8 cellular contexts compared by ENCODE assay signal in genomic region chr5:111511174-111512025, GRCh38. TPM values are rescaled to one million over a fixed set of nuclear protein-coding genes. Genes with fewer than 3 reads are reported as not detected.
A peak's percentile ranks its signal among the peaks of the same experiment; 100 is the strongest.
DNase-seq lines count a peak whose midpoint lies in the region; ATAC-seq and TF ChIP-seq lines count a peak whose summit lies in the region.

No MANE protein-coding gene starts in this region.

- CTCF ChIA-PET in activated CD8-positive, alpha-beta memory T cell treated with anti-CD3 and anti-CD28 coated beads, Interleukin-2, amount 10 ng/mL, durations not matched to agents 7 days and 5 days (lab: Charles Lee): interaction anchor here (1.5 to 2.8 kb wide), 3 partner anchors 13 to 21 kb away, joined by 5 to 9 read pairs (median 7); no protein-coding TSS in a partner anchor
- CTCF ChIA-PET in WTC11 (lab: Charles Lee): interaction anchor here (1.3 to 3.5 kb wide), 3 partner anchors 14 to 50 kb away, joined by 3 to 21 read pairs (median 4); no protein-coding TSS in a partner anchor

- no peak for DNase-seq in activated CD8-positive, alpha-beta memory T cell treated with anti-CD3 and anti-CD28 coated beads, Interleukin-2, amount 10 ng/mL, durations not matched to agents 7 days and 5 days
- DNase-seq in activated CD8-positive, alpha-beta memory T cell treated with anti-CD3 and anti-CD28 coated beads for 24 hours: no peak
- DNase-seq in WTC11 (ENCODE audit: low spot score) (no peak), glutamatergic neuron (no peak), pulmonary artery endothelial cell (ENCODE audit: low read depth, low spot score) (peak; percentile 11), NCI-H510A treated with DMSO at 0.1 percent for 48 hours (lab: John Stamatoyannopoulos, UW) (no peak), GM19240 (ENCODE audit: insufficient read length, low spot score) (no peak)

- POLR2A ChIA-PET in WTC11 (lab: Charles Lee): interaction anchor here (0.6 to 2.0 kb wide), 7 partner anchors 19 to 247 kb away, joined by 3 to 6 read pairs (median 3); partner anchors contain the start of gene NREP

- TF ChIP-seq CTCF in WTC11 (IDR thresholded peaks at IDR 0.05) (no peak), glutamatergic neuron (IDR thresholded peaks at IDR 0.05; ENCODE audit: partially characterized antibody, unreplicated experiment) (no peak)

- H3K27me3 Mint-ChIP-seq in activated CD8-positive, alpha-beta memory T cell treated with anti-CD3 and anti-CD28 coated beads, Interleukin-2, amount 10 ng/mL, durations not matched to agents 7 days and 5 days: no peaks in the 10 kb centered on the region
- no peaks in the 10 kb centered on the region for H3K27me3 Mint-ChIP-seq in WTC11 (ENCODE audit: low read depth)
- peaks cover 6% of the 10 kb centered on the region for H3K27me3 Mint-ChIP-seq in glutamatergic neuron (ENCODE audit: unreplicated experiment)

- peak overlapping the region; percentile 95 for H3K27ac Mint-ChIP-seq in activated CD8-positive, alpha-beta memory T cell treated with anti-CD3 and anti-CD28 coated beads, Interleukin-2, amount 10 ng/mL, durations not matched to agents 7 days and 5 days
- H3K27ac Mint-ChIP-seq in WTC11 (peak overlapping the region; percentile 97), glutamatergic neuron (ENCODE audit: unreplicated experiment) (peak overlapping the region; percentile 44)

- ATAC-seq in activated CD8-positive, alpha-beta memory T cell treated with anti-CD3 and anti-CD28 coated beads, Interleukin-2, amount 10 ng/mL, durations not matched to agents 7 days and 5 days: peak; percentile 6
- peak; percentile 9 for ATAC-seq in HG03064 (IDR thresholded peaks at IDR 0.05; ENCODE audit: low read depth, unreplicated experiment)
- no peak; the same call in 1 of the 2 replicates for ATAC-seq in WTC11

- H3K9me3 Mint-ChIP-seq in activated CD8-positive, alpha-beta memory T cell treated with anti-CD3 and anti-CD28 coated beads, Interleukin-2, amount 10 ng/mL, durations not matched to agents 7 days and 5 days (ENCODE audit: low read depth): no peaks in the 10 kb centered on the region
- H3K9me3 Mint-ChIP-seq in WTC11: no peaks in the 10 kb centered on the region
- H3K9me3 Mint-ChIP-seq in glutamatergic neuron (ENCODE audit: unreplicated experiment): peaks cover 6% of the 10 kb centered on the region

- peaks cover 9% of the 10 kb centered on the region for H3K36me3 Mint-ChIP-seq in activated CD8-positive, alpha-beta memory T cell treated with anti-CD3 and anti-CD28 coated beads, Interleukin-2, amount 10 ng/mL, durations not matched to agents 7 days and 5 days
- H3K36me3 Mint-ChIP-seq in WTC11 (no peaks in the 10 kb centered on the region), glutamatergic neuron (ENCODE audit: unreplicated experiment) (no peaks in the 10 kb centered on the region)

- H3K4me3 Mint-ChIP-seq in activated CD8-positive, alpha-beta memory T cell treated with anti-CD3 and anti-CD28 coated beads, Interleukin-2, amount 10 ng/mL, durations not matched to agents 7 days and 5 days: peak overlapping the region; percentile 87
- H3K4me3 Mint-ChIP-seq in WTC11: peak overlapping the region; percentile 95
- H3K4me3 Mint-ChIP-seq in glutamatergic neuron (ENCODE audit: unreplicated experiment): peak overlapping the region; percentile 100

- peaks cover 43% of the 10 kb centered on the region for H3K4me1 Mint-ChIP-seq in activated CD8-positive, alpha-beta memory T cell treated with anti-CD3 and anti-CD28 coated beads, Interleukin-2, amount 10 ng/mL, durations not matched to agents 7 days and 5 days
- H3K4me1 Mint-ChIP-seq in WTC11: peaks cover 58% of the 10 kb centered on the region
- peaks cover 30% of the 10 kb centered on the region for H3K4me1 Mint-ChIP-seq in glutamatergic neuron (ENCODE audit: low read depth, unreplicated experiment)

TF ChIP-seq in WTC11, 78 proteins besides CTCF, POLR2A, EP300 and RAD21 (continues in another document):
- TF ChIP-seq PRRX2 (CRISPR knock-in tag; IDR thresholded peaks at IDR 0.05) (no peak), IRF1 (CRISPR knock-in tag; IDR thresholded peaks at IDR 0.05) (no peak), ZNF317 (CRISPR knock-in tag; IDR thresholded peaks at IDR 0.05; ENCODE audit: borderline replicate concordance, low read depth) (no peak), EMX1 (CRISPR knock-in tag; IDR thresholded peaks at IDR 0.05) (no peak), ZNF416 (CRISPR knock-in tag; IDR thresholded peaks at IDR 0.05) (no peak), GABPB1 (CRISPR knock-in tag; IDR thresholded peaks at IDR 0.05) (no peak), AFF4 (CRISPR knock-in tag; IDR thresholded peaks at IDR 0.05; ENCODE audit: borderline replicate concordance) (no peak), TP53 (CRISPR knock-in tag; IDR thresholded peaks at IDR 0.05) (no peak), USF1 (CRISPR knock-in tag; IDR thresholded peaks at IDR 0.05) (no peak), ZBTB21 (CRISPR knock-in tag; IDR thresholded peaks at IDR 0.05; ENCODE audit: borderline replicate concordance) (no peak), AR (CRISPR knock-in tag; IDR thresholded peaks at IDR 0.05) (no peak), IRF2 (CRISPR knock-in tag; IDR thresholded peaks at IDR 0.05; ENCODE audit: borderline replicate concordance, low read depth) (no peak), ZNF138 (CRISPR knock-in tag; conservative IDR thresholded peaks at IDR 0.05) (no peak), CREM (CRISPR knock-in tag; IDR thresholded peaks at IDR 0.05) (no peak), ZNF423 (CRISPR knock-in tag; IDR thresholded peaks at IDR 0.05) (no peak)

RNA-seq across cellular contexts. Expression of gene STARD4, which starts 0.9 kb away (rescaled TPM):
- total RNA-seq in activated CD8-positive, alpha-beta memory T cell treated with anti-CD3 and anti-CD28 coated beads, Interleukin-2, amount 10 ng/mL, durations not matched to agents 7 days and 5 days: 10 to 100 TPM; 58.3 to 77.7 TPM
- total RNA-seq in WTC11 (2021) (48.5 to 56.0 TPM (median 53.8 TPM) in 3 replicates), glutamatergic neuron (ENCODE audit: unreplicated experiment) (71.2 TPM), pulmonary artery endothelial cell (79.3 and 113 TPM in 2 replicates)

Comparison
In these comparisons a context has a peak if more than half of its experiments do, and no peak if none do; other contexts are left out.
1. H3K27ac Mint-ChIP-seq: peak in every context shown above with its lines; median percentile 97 in WTC11; 95 in activated CD8-positive, alpha-beta memory T cell treated with anti-CD3 and anti-CD28 coated beads, Interleukin-2, amount 10 ng/mL, durations not matched to agents 7 days and 5 days; 44 in glutamatergic neuron.